8 cellular contexts compared by ENCODE assay signal in genomic region chr12:47903151-47903611, GRCh38. TPM values are rescaled to one million over a fixed set of nuclear protein-coding genes. Genes with fewer than 3 reads are reported as not detected.
DNase-seq lines count a peak whose midpoint lies in the region; ATAC-seq and TF ChIP-seq lines count a peak whose summit lies in the region.

No MANE protein-coding gene starts in this region.

- TF ChIP-seq EP300 in stomach (IDR thresholded peaks at IDR 0.05): no peak

- H3K36me3 ChIP-seq in Peyer's patch (peaks cover 0 to 6% (median 0%) of the 10 kb centered on the region in 3 donors), stomach (no peaks in the 10 kb centered on the region)

- H3K27me3 ChIP-seq in Peyer's patch (no peaks in the 10 kb centered on the region), stomach (peaks cover 0 to 22% (median 0%) of the 10 kb centered on the region in 3 donors)

- H3K27ac ChIP-seq in Peyer's patch: peak overlapping the region; percentile 29 to 92 (median 78)
- H3K27ac ChIP-seq in stomach: peak overlapping the region in 4 of 5 donors; percentile 77 to 88 (median 80)

- H3K4me3 Mint-ChIP-seq in activated T-cell treated with anti-CD3 and anti-CD28 coated beads, Interleukin-2, amount 50 U/mL, for 4 hours: peak overlapping the region; percentile 97

- H3K36me3 Mint-ChIP-seq in activated T-cell treated with anti-CD3 and anti-CD28 coated beads, Interleukin-2, amount 50 U/mL, for 4 hours (ENCODE audit: insufficient read depth): peaks cover 9% of the 10 kb centered on the region

- H3K27me3 Mint-ChIP-seq in activated T-cell treated with anti-CD3 and anti-CD28 coated beads, Interleukin-2, amount 50 U/mL, for 4 hours (ENCODE audit: low read depth): peaks cover 4% of the 10 kb centered on the region

- H3K9me3 ChIP-seq in Peyer's patch (no peaks in the 10 kb centered on the region), stomach (no peaks in the 10 kb centered on the region)

- peaks cover 5 to 36% (median 14%) of the 10 kb centered on the region in 4 donors for H3K4me1 ChIP-seq in Peyer's patch
- peaks cover 28 to 60% (median 35%) of the 10 kb centered on the region in 4 donors for H3K4me1 ChIP-seq in stomach

- 25 to 36% (median 29%) methylated on average over 3 of the region's 3 CpGs for WGBS in stomach, 5 donors

- no peak for TF ChIP-seq CTCF in Peyer's patch (IDR thresholded peaks at IDR 0.05)
- TF ChIP-seq CTCF in epithelial cell of esophagus (IDR thresholded peaks at IDR 0.05; ENCODE audit: insufficient read depth, low read depth, low read length, missing control alignments): no peak
- TF ChIP-seq CTCF in stomach (IDR thresholded peaks at IDR 0.05): no peak

- no peak for DNase-seq in activated T-cell treated with anti-CD3 and anti-CD28 coated beads, Interleukin-2, amount 50 U/mL, for 4 hours
- no peak for DNase-seq in activated T-cell treated with anti-CD3 and anti-CD28 coated beads for 4 hours
- DNase-seq in Peyer's patch: peak in 2 of 3 donors; percentile 62 to 69
- DNase-seq in epithelial cell of esophagus (ENCODE audit: low read depth): peak; percentile 64
- peak; percentile 53 for DNase-seq in stomach
- no peak for DNase-seq in NK-92 treated with Interleukin-12 subunit alpha and Interleukin-12 subunit beta, amount 100 ng/mL, for 24 hours (lab: John Stamatoyannopoulos, UW)
- DNase-seq in NCI-H82 treated with DMSO at 0.1 percent for 48 hours (lab: John Stamatoyannopoulos, UW; ENCODE audit: unreplicated experiment): no peak

- H3K4me3 ChIP-seq in Peyer's patch (peak overlapping the region in 3 of 4 donors; percentile 51 to 61 (median 57)), epithelial cell of esophagus (ENCODE audit: low read length) (peak overlapping the region; percentile 78), stomach (peak overlapping the region in 2 of 4 donors; percentile 68 to 71)

- ATAC-seq in activated T-cell treated with anti-CD3 and anti-CD28 coated beads, Interleukin-2, amount 50 U/mL, for 4 hours: no peak
- no peak for ATAC-seq in HG03354 (IDR thresholded peaks at IDR 0.05; ENCODE audit: poor library complexity, severe bottlenecking, unreplicated experiment)

- H3K4me1 Mint-ChIP-seq in activated T-cell treated with anti-CD3 and anti-CD28 coated beads, Interleukin-2, amount 50 U/mL, for 4 hours (ENCODE audit: low read depth): peaks cover 52% of the 10 kb centered on the region

- H3K9me3 Mint-ChIP-seq in activated T-cell treated with anti-CD3 and anti-CD28 coated beads, Interleukin-2, amount 50 U/mL, for 4 hours: no peaks in the 10 kb centered on the region

- intact Hi-C loops in stomach (cut with DNase I; ENCODE audit: low total_unique reads): no loop called here

- TF ChIP-seq POLR2A in Peyer's patch (IDR thresholded peaks at IDR 0.05): no peak
- TF ChIP-seq POLR2A in stomach (IDR thresholded peaks at IDR 0.05): no peak

RNA-seq across cellular contexts. Expression of gene VDR, which starts 1.6 kb away (rescaled TPM):
- 10 to 100 TPM; 83.5 to 95.1 (median 87.3) TPM for total RNA-seq in activated T-cell treated with anti-CD3 and anti-CD28 coated beads, Interleukin-2, amount 50 U/mL, for 4 hours
- total RNA-seq in Peyer's patch (100 to 1,000 TPM in 3 of 4 donors, 10 to 100 TPM in 1; 75.1 to 193 (median 156) TPM), stomach (10 to 100 TPM in 2 of 5 donors, 1 to 10 TPM in 3; 2.8 to 22.3 (median 8.8) TPM)
- 1 to 10 TPM; 4.0 to 4.9 (median 4.5) TPM for polyA plus RNA-seq in stomach

Comparison
In these comparisons a context has a peak if more than half of its experiments do, and no peak if none do; other contexts are left out.
1. DNase-seq: peak in Peyer's patch (2 of 3), epithelial cell of esophagus (single experiment) and stomach (single experiment); none in activated T-cell treated with anti-CD3 and anti-CD28 coated beads, Interleukin-2, amount 50 U/mL, for 4 hours (single experiment), activated T-cell treated with anti-CD3 and anti-CD28 coated beads for 4 hours (single experiment), NK-92 treated with Interleukin-12 subunit alpha and Interleukin-12 subunit beta, amount 100 ng/mL, for 24 hours (single experiment) and NCI-H82 treated with DMSO at 0.1 percent for 48 hours (single experiment).